ENCODE assay signal across 1 cellular context in genomic region chr2:127140543-127140942, GRCh38.
TF ChIP-seq lines count a peak whose summit lies in the region.

No MANE protein-coding gene starts in this region.

TF ChIP-seq in GM23338, 12 proteins besides CTCF, POLR2A, EP300 and RAD21:
- TF ChIP-seq JUNB (IDR thresholded peaks at IDR 0.05; ENCODE audit: unreplicated experiment) (no peak), ZNF462 (CRISPR knock-in tag; IDR thresholded peaks at IDR 0.05) (no peak), STAT1 (IDR thresholded peaks at IDR 0.05; ENCODE audit: unreplicated experiment) (no peak), CREB1 (CRISPR knock-in tag; IDR thresholded peaks at IDR 0.05; ENCODE audit: low read depth) (no peak), EZH2 (IDR thresholded peaks at IDR 0.05; ENCODE audit: low read depth, unreplicated experiment) (no peak), ZNF114 (CRISPR knock-in tag; IDR thresholded peaks at IDR 0.05) (no peak), ETS1 (IDR thresholded peaks at IDR 0.05) (no peak), POLR2AphosphoS5 (IDR thresholded peaks at IDR 0.05; ENCODE audit: low read depth) (no peak), NANOG (IDR thresholded peaks at IDR 0.05; ENCODE audit: borderline replicate concordance) (no peak), ZNF331 (CRISPR knock-in tag; IDR thresholded peaks at IDR 0.05; ENCODE audit: low read depth) (no peak), EZH2phosphoT487 (IDR thresholded peaks at IDR 0.05; ENCODE audit: unreplicated experiment) (no peak), REST (IDR thresholded peaks at IDR 0.05; ENCODE audit: unreplicated experiment) (no peak)
